ENCODE assay signal across 10 cellular contexts in the genomic region with DNA sequence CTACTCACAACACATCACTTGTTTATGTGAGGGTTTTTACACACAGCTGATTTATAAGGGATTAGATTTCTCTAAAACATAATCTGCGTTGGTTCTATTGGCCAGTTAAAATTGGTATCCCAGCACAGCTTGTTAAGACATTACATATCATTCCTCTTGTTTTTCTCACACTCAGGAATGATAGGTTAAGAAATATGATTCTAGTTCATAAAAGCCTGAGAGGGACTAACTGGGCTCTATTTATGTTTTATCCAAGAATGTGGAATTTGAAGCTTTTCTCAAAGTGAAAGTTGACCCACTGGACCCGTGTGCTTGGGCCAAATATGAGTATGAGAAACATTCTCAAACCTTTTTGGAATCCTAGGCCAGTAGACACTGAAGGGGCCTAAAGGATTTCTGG.
DNase-seq lines count a peak whose midpoint lies in the region; ATAC-seq, FAIRE-seq and TF ChIP-seq lines count a peak whose summit lies in the region.
"Had no signal": no experiment of that assay in that cellular context is flagged by ENCODE, and none has a peak within 500 bp of the region (broad histone marks: within the 10 kb centered on the region; RNA-seq: fewer than 3 reads in every experiment).

No MANE protein-coding gene starts in this region.

- TF ChIP-seq EP300 in HepG2 (IDR thresholded peaks at IDR 0.05; ENCODE audit: low read depth in 2 of 2, low read length in 2 of 2): no peak
- TF ChIP-seq EP300 in HepG2 (CRISPR knock-in tag; IDR thresholded peaks at IDR 0.05; ENCODE audit: borderline replicate concordance): no peak

- H3K4ac ChIP-seq in mesendoderm (ENCODE audit: low read depth, low read length): peak overlapping the region; percentile 87

- peak overlapping the region; percentile 36 for H3K56ac ChIP-seq in mesendoderm (ENCODE audit: low read length)

- intact Hi-C loops in HepG2 (cut with micrococcal nuclease; ENCODE audit: unreplicated experiment): loop anchor here (1.0 to 10.0 kb wide), 7 partner anchors 70 to 951 kb away; no protein-coding TSS in a partner anchor
- intact Hi-C loops in right lobe of liver (cut with DNase I): loop anchor here in 1 of 2 donors (10.0 kb wide), 1 partner anchor 580 kb away; no protein-coding TSS in a partner anchor

- WGBS in HepG2 (ENCODE audit: low lambda C conversion rate): 22% methylated on average over 2 of the region's 2 CpGs
- WGBS in right lobe of liver (ENCODE audit: insufficient coverage, low coverage, low lambda C conversion rate, missing lambda C conversion rate): 41% methylated on average over 2 of the region's 2 CpGs
- WGBS in mesendoderm (ENCODE audit: extremely low coverage, insufficient coverage, low lambda C conversion rate): no CpG with 5 or more reads among the region's 2 CpGs

- H4K8ac ChIP-seq in mesendoderm (ENCODE audit: low read depth, low read length): no peak overlapping the region

- peak overlapping the region; percentile 56 for H2BK120ac ChIP-seq in mesendoderm (ENCODE audit: low read depth, low read length)

- H4K20me1 ChIP-seq in HepG2 (ENCODE audit: insufficient read depth, low read length): no peaks in the 10 kb centered on the region

- H3K4me2 ChIP-seq in HepG2 (ENCODE audit: low read depth, low read length) (0 out of 2 replicates have a peak overlapping the region, but pooled peaks have one; percentile 5), mesendoderm (ENCODE audit: low read length) (no peak overlapping the region)

- DNase-seq in HepG2 (ENCODE audit: low spot score) (no peak), right lobe of liver (no peak), brain microvascular endothelial cell (peak; percentile 34), mesendoderm (no peak), DMS 273 treated with DMSO at 0.1 percent for 48 hours (lab: John Stamatoyannopoulos, UW) (no peak), cerebellar cortex (ENCODE audit: low spot score) (no peak), amniotic stem cell (lab: John Stamatoyannopoulos, UW) (no peak)
- no peak for DNase-seq in activated T-cell treated with anti-CD3 and anti-CD28 coated beads, Interleukin-2, amount 50 U/mL, for 24 hours

- TF ChIP-seq RAD21 in HepG2 (CRISPR knock-in tag; IDR thresholded peaks at IDR 0.05): no peak

- H3K36me3 Mint-ChIP-seq in activated T-cell treated with anti-CD3 and anti-CD28 coated beads, Interleukin-2, amount 50 U/mL, for 24 hours (ENCODE audit: low read depth): no peaks in the 10 kb centered on the region

- no peak overlapping the region for H2BK5ac ChIP-seq in mesendoderm (ENCODE audit: low read length)

- BruUV-seq in HepG2 (replicated peaks; lab: Mats Ljungman, UMichigan): no TSS peak

- no peak overlapping the region for H3K18ac ChIP-seq in mesendoderm (ENCODE audit: low read length)

- no peak overlapping the region for H4K5ac ChIP-seq in mesendoderm (ENCODE audit: low read length)

- H3K4me3 ChIP-seq in HepG2 (replicated peaks in 1 of 3; ENCODE audit: insufficient read depth in 1 of 3, low read depth in 2 of 3, low read length in 3 of 3) (no peak overlapping the region), right lobe of liver (no peak overlapping the region), brain microvascular endothelial cell (ENCODE audit: low read depth, low read length) (no peak overlapping the region), mesendoderm (ENCODE audit: low read length) (no peak overlapping the region)
- H3K4me3 ChIP-seq: MG63 had no signal

- H3K23ac ChIP-seq in mesendoderm (ENCODE audit: low read length): no peak overlapping the region

- peaks cover 2 to 27% of the 10 kb centered on the region in 2 experiments; a peak in 3 of 5 replicates for H3K27me3 ChIP-seq in HepG2 (ENCODE audit: control insufficient read depth in 1 of 2, insufficient read depth in 2 of 2, low read length in 2 of 2)
- H3K27me3 ChIP-seq in right lobe of liver: no peaks in the 10 kb centered on the region
- no peaks in the 10 kb centered on the region for H3K27me3 ChIP-seq in brain microvascular endothelial cell (replicated peaks)
- no peaks in the 10 kb centered on the region for H3K27me3 ChIP-seq in mesendoderm (ENCODE audit: insufficient read depth, low read length, poor library complexity)
- H3K27me3 ChIP-seq: MG63 had no signal

- H3K27ac ChIP-seq in HepG2 (ENCODE audit: extremely low read length, insufficient read depth, low read length) (no peak overlapping the region), right lobe of liver (no peak overlapping the region), brain microvascular endothelial cell (peak overlapping the region; percentile 82), mesendoderm (ENCODE audit: low read depth, low read length) (no peak overlapping the region)

- H3K4me1 ChIP-seq in HepG2 (ENCODE audit: insufficient read depth, low read length) (no peaks in the 10 kb centered on the region), right lobe of liver (peaks cover 0 to 12% (median 0%) of the 10 kb centered on the region in 4 donors), mesendoderm (ENCODE audit: control insufficient read depth, low read depth, low read length) (peaks cover 24% of the 10 kb centered on the region)

- H3K27me3 Mint-ChIP-seq in activated T-cell treated with anti-CD3 and anti-CD28 coated beads, Interleukin-2, amount 50 U/mL, for 24 hours: peaks cover 15% of the 10 kb centered on the region

- no peaks in the 10 kb centered on the region for H3K36me3 ChIP-seq in HepG2 (replicated peaks in 1 of 2; ENCODE audit: control insufficient read depth in 1 of 2, insufficient read depth in 2 of 2, low read length in 2 of 2)
- H3K36me3 ChIP-seq in right lobe of liver: no peaks in the 10 kb centered on the region
- H3K36me3 ChIP-seq in brain microvascular endothelial cell (replicated peaks): no peaks in the 10 kb centered on the region
- H3K36me3 ChIP-seq in mesendoderm (ENCODE audit: control insufficient read depth, insufficient read depth, low read length): no peaks in the 10 kb centered on the region
- H3K36me3 ChIP-seq: MG63 had no signal

- ATAC-seq in HepG2 (no peak), right lobe of liver (no peak)

- TF ChIP-seq POLR2A in HepG2 (IDR thresholded peaks at IDR 0.05; ENCODE audit: insufficient read depth in 1 of 2, low read depth in 2 of 2, low read length in 2 of 2) (no peak), right lobe of liver (IDR thresholded peaks at IDR 0.05) (no peak)

- CTCF ChIA-PET in HepG2 (lab: Yijun Ruan, JAX; ENCODE audit: low intra/inter-chr PET ratio, low total read pairs): interaction anchor here (1.1 to 3.2 kb wide), 5 partner anchors 70 to 951 kb away, joined by 3 to 23 read pairs (median 8); a partner anchor contains a TSS

- H3K27ac Mint-ChIP-seq in activated T-cell treated with anti-CD3 and anti-CD28 coated beads, Interleukin-2, amount 50 U/mL, for 24 hours: no peak overlapping the region
- H3K27ac Mint-ChIP-seq: activated CD4-positive, alpha-beta memory T cell treated with anti-CD3 and anti-CD28 coated beads, Interleukin-2, amount 10 ng/mL, durations not matched to agents 7 days and 5 days had no signal

- H3K79me2 ChIP-seq in HepG2 (ENCODE audit: insufficient read depth, low read length): no peaks in the 10 kb centered on the region
- H3K79me2 ChIP-seq in mesendoderm (ENCODE audit: control insufficient read depth, insufficient read depth, low read length): no peaks in the 10 kb centered on the region

- POLR2A ChIA-PET in HepG2 (lab: Yijun Ruan, JAX): no interaction called here

- no peaks in the 10 kb centered on the region for H3K9me3 Mint-ChIP-seq in activated T-cell treated with anti-CD3 and anti-CD28 coated beads, Interleukin-2, amount 50 U/mL, for 24 hours
- H3K9me3 Mint-ChIP-seq: activated CD4-positive, alpha-beta memory T cell treated with anti-CD3 and anti-CD28 coated beads, Interleukin-2, amount 10 ng/mL, durations not matched to agents 7 days and 5 days had no signal

- no peak for FAIRE-seq in HepG2 (lab: Jason Lieb, UNC)

- no peak overlapping the region for H3K4me3 Mint-ChIP-seq in activated T-cell treated with anti-CD3 and anti-CD28 coated beads, Interleukin-2, amount 50 U/mL, for 24 hours
- H3K4me3 Mint-ChIP-seq: activated CD4-positive, alpha-beta memory T cell treated with anti-CD3 and anti-CD28 coated beads, Interleukin-2, amount 10 ng/mL, durations not matched to agents 7 days and 5 days had no signal

- peaks cover 16% of the 10 kb centered on the region for H3K4me1 Mint-ChIP-seq in activated T-cell treated with anti-CD3 and anti-CD28 coated beads, Interleukin-2, amount 50 U/mL, for 24 hours (ENCODE audit: low read depth)

- no peak overlapping the region for H2AK5ac ChIP-seq in mesendoderm (ENCODE audit: low read length)

- H2AFZ ChIP-seq in HepG2 (ENCODE audit: low read length): no peak overlapping the region

- H3K79me1 ChIP-seq in mesendoderm (ENCODE audit: low read length): no peaks in the 10 kb centered on the region

- H3K9ac ChIP-seq in HepG2 (ENCODE audit: insufficient read depth, low read depth, low read length) (no peak overlapping the region), mesendoderm (ENCODE audit: low read length) (no peak overlapping the region)

- no peak overlapping the region for H2BK15ac ChIP-seq in mesendoderm (replicated peaks; ENCODE audit: low read depth)

- in situ Hi-C loops in HepG2 (cut with HindIII; ENCODE audit: extremely low pct_ligation_motif_present, low pct_unique_long_range_greater_than_20kb): loop anchor here (5.0 to 25.0 kb wide), 3 partner anchors 580 to 957 kb away; no protein-coding TSS in a partner anchor
- in situ Hi-C loops in brain microvascular endothelial cell (cut with HindIII; ENCODE audit: low pct_ligation_motif_present, low sequenced_read_pairs): no loop called here

- TF ChIP-seq CTCF in HepG2 (CRISPR knock-in tag; IDR thresholded peaks at IDR 0.05) (no peak), right lobe of liver (IDR thresholded peaks at IDR 0.05) (no peak), brain microvascular endothelial cell (IDR thresholded peaks at IDR 0.05; ENCODE audit: low read depth, low read length, missing control alignments) (no peak)

- H3K9me3 ChIP-seq in HepG2 (ENCODE audit: low read length) (no peaks in the 10 kb centered on the region), right lobe of liver (no peaks in the 10 kb centered on the region)
- H3K9me3 ChIP-seq: MG63 had no signal

TF ChIP-seq in HepG2, 621 proteins besides CTCF, POLR2A, EP300 and RAD21 (continues in another document):
- TF ChIP-seq ZNF17 (CRISPR knock-in tag; IDR thresholded peaks at IDR 0.05) (no peak), SMARCC2 (IDR thresholded peaks at IDR 0.05) (no peak), NFE2 (CRISPR knock-in tag; IDR thresholded peaks at IDR 0.05) (no peak)
- TF ChIP-seq, protein P1, sequence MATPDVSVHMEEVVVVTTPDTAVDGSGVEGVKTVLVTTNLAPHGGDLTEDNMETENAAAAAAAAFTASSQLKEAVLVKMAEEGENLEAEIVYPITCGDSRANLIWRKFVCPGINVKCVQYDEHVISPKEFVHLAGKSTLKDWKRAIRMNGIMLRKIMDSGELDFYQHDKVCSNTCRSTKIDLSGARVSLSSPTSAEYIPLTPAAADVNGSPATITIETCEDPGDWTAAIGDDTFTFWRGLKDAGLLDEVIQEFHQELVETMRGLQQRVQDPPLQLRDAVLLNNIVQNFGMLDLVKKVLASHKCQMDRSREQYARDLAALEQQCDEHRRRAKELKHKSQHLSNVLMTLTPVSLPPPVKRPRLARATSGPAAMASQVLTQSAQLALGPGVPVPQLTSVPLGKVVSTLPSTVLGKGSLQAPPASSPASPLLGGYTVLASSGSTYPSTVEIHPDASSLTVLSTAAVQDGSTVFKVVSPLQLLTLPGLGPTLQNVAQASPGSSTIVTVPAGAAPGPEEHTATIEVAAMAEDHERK (CRISPR knock-in tag; IDR thresholded peaks at IDR 0.05; ENCODE audit: low read depth): no peak
